In the genomic region with DNA sequence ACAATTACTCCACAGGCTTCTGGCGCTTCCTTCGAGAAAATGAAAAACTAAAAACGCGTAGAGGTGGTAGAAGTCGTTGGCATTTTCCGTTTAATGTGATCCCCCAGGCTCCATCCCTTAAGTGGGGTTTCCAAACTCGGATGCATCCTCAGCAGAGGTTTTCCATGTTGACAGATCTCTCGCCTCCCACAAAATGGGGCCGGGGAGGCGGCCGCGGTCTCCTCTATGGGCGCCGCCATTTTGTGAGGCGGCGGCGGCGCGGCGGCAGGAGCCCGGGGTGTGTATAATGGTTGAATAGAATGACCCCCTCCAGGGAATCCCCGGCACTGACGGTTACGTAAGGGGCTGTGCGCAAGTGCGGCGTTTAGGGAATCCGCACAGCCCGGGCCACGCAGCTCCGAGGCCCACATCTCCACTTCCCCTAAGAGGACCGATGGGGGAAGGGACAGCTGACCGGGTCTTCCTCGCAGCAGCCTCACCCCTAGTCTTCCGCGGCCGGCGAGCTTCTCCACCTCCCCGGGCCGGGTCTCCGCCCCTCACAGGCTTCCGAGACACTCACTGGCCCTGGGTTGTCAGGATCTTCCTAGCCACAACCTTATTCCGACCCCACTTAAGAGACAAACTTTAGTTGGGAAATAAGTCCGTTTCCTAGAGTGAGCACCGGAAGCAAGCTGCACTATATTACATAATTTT, we compare ENCODE assay signal across 8 cellular contexts. TPM values are rescaled to one million over a fixed set of nuclear protein-coding genes. Genes with fewer than 3 reads are reported as not detected.
DNase-seq lines count a peak whose midpoint lies in the region; ATAC-seq, FAIRE-seq and TF ChIP-seq lines count a peak whose summit lies in the region.

No MANE protein-coding gene starts in this region.

- CTCF ChIA-PET in activated CD4-positive, alpha-beta T cell treated with anti-CD3 and anti-CD28 coated beads for 36 hours (lab: Charles Lee) = interaction anchor here (0.8 to 6.9 kb wide), 7 partner anchors 12 to 264 kb away, joined by 3 to 58 read pairs (median 4); no protein-coding TSS in a partner anchor

- H3K27ac Mint-ChIP-seq in activated CD4-positive, alpha-beta T cell treated with anti-CD3 and anti-CD28 coated beads for 36 hours = peak overlapping the region; percentile 99

- H3K9me3 Mint-ChIP-seq in activated CD4-positive, alpha-beta T cell treated with anti-CD3 and anti-CD28 coated beads for 36 hours (ENCODE audit: low read depth) = no peaks in the 10 kb centered on the region

- peak; percentile 53 for ATAC-seq in HG03442 (IDR thresholded peaks at IDR 0.05; ENCODE audit: unreplicated experiment)
- peak; percentile 45 for ATAC-seq in activated CD4-positive, alpha-beta T cell treated with anti-CD3 and anti-CD28 coated beads for 36 hours

- peaks cover 17% of the 10 kb centered on the region for H3K4me1 Mint-ChIP-seq in activated CD4-positive, alpha-beta T cell treated with anti-CD3 and anti-CD28 coated beads for 36 hours

- peak overlapping the region; percentile 98 for H3K4me3 Mint-ChIP-seq in activated CD4-positive, alpha-beta T cell treated with anti-CD3 and anti-CD28 coated beads for 36 hours

- FAIRE-seq in GM19239 (lab: Jason Lieb, UNC) = peak; percentile 96

- H3K27me3 Mint-ChIP-seq in activated CD4-positive, alpha-beta T cell treated with anti-CD3 and anti-CD28 coated beads for 36 hours = no peaks in the 10 kb centered on the region

- intact Hi-C loops in activated CD4-positive, alpha-beta T cell treated with anti-CD3 and anti-CD28 coated beads for 36 hours (cut with DNase I, micrococcal nuclease) = loop anchor here (1.0 to 10.0 kb wide), 12 partner anchors 58 to 1487 kb away; a partner anchor contains a TSS

- peaks cover 21% of the 10 kb centered on the region for H3K36me3 Mint-ChIP-seq in activated CD4-positive, alpha-beta T cell treated with anti-CD3 and anti-CD28 coated beads for 36 hours (ENCODE audit: low read depth)

- H3K4me3 ChIP-seq in BE2C (ENCODE audit: low read depth, low read length) (peak overlapping the region; percentile 96), choroid plexus epithelial cell (ENCODE audit: low read depth, low read length) (peak overlapping the region; percentile 84)

- peaks cover 4% of the 10 kb centered on the region for H3K36me3 ChIP-seq in BE2C

- H3K4me1 ChIP-seq in BE2C = no peaks in the 10 kb centered on the region

- H3K27me3 ChIP-seq in BE2C = no peaks in the 10 kb centered on the region

- TF ChIP-seq CTCF in BE2C (IDR thresholded peaks at IDR 0.05; ENCODE audit: low read depth, low read length) = no peak
- TF ChIP-seq CTCF in choroid plexus epithelial cell (conservative IDR thresholded peaks at IDR 0.05; ENCODE audit: low read depth, low read length) = no peak

- DNase-seq in BE2C (peak; percentile 97), GM19239 (ENCODE audit: insufficient read length, low spot score) (peak; percentile 62), NCI-H510A treated with DMSO at 0.1 percent for 48 hours (lab: John Stamatoyannopoulos, UW) (peak; percentile 92), choroid plexus epithelial cell (ENCODE audit: low read depth) (peak; percentile 99), kidney glomerular epithelial cell (lab: John Stamatoyannopoulos, UW) (peak; percentile 100)
- peak; percentile 93 for DNase-seq in activated CD4-positive, alpha-beta T cell treated with anti-CD3 and anti-CD28 coated beads for 36 hours
- peak; percentile 77 to 81 for DNase-seq in stimulated activated CD4-positive, alpha-beta T cell treated with anti-CD3 and anti-CD28 coated beads, Interleukin-15, amount 100 ng/mL, for 48 hours (ENCODE audit: low read depth in 2 of 2)

- POLR2A ChIA-PET in activated CD4-positive, alpha-beta T cell treated with anti-CD3 and anti-CD28 coated beads for 36 hours (lab: Charles Lee) = interaction anchor here (0.6 kb wide), 1 partner anchor 31 kb away, joined by 5 read pairs; no protein-coding TSS in a partner anchor

- H3K9me3 ChIP-seq in BE2C = no peaks in the 10 kb centered on the region

RNA-seq across cellular contexts. Expression of a gene that starts 2.1 kb away (rescaled TPM):
- 14.8 TPM for polyA plus RNA-seq in BE2C (2012; ENCODE audit: insufficient read depth, insufficient read length, low read depth)
- total RNA-seq in activated CD4-positive, alpha-beta T cell treated with anti-CD3 and anti-CD28 coated beads for 36 hours = 10 to 100 TPM; 24.2 to 28.2 TPM

Comparison
In these comparisons a context has a peak if more than half of its experiments do, and no peak if none do; other contexts are left out.
1. Peak in every context shown above with its lines: DNase-seq, ATAC-seq and H3K4me3 ChIP-seq.